1 cellular context compared by ENCODE assay signal in genomic region chr21:34989337-34990151, GRCh38.
TF ChIP-seq lines count a peak whose summit lies in the region.

No MANE protein-coding gene starts in this region.

TF ChIP-seq in GM23338, 12 proteins besides CTCF, POLR2A, EP300 and RAD21 (continued from another document):
- TF ChIP-seq ZNF462 (CRISPR knock-in tag; IDR thresholded peaks at IDR 0.05) (no peak), ETS1 (IDR thresholded peaks at IDR 0.05) (no peak), STAT1 (IDR thresholded peaks at IDR 0.05; ENCODE audit: unreplicated experiment) (no peak), POLR2AphosphoS5 (IDR thresholded peaks at IDR 0.05; ENCODE audit: low read depth) (no peak), NANOG (IDR thresholded peaks at IDR 0.05; ENCODE audit: borderline replicate concordance) (no peak), ZNF114 (CRISPR knock-in tag; IDR thresholded peaks at IDR 0.05) (no peak), EZH2 (IDR thresholded peaks at IDR 0.05; ENCODE audit: low read depth, unreplicated experiment) (no peak)
TF ChIP-seq in GM23338: peak in this region for 0.
